12 cellular contexts compared by ENCODE assay signal in genomic region chr17:78976907-78977680, GRCh38. TPM values are rescaled to one million over a fixed set of nuclear protein-coding genes. Genes with fewer than 3 reads are reported as not detected.
A peak's percentile ranks its signal among the peaks of the same experiment; 100 is the strongest.
DNase-seq lines count a peak whose midpoint lies in the region; ATAC-seq and TF ChIP-seq lines count a peak whose summit lies in the region.
"Had no signal": no experiment of that assay in that cellular context is flagged by ENCODE, and none has a peak within 500 bp of the region (broad histone marks: within the 10 kb centered on the region; RNA-seq: fewer than 3 reads in every experiment).

No MANE protein-coding gene starts in this region.

- H3K36me3 ChIP-seq in upper lobe of left lung: peaks cover 0 to 6% (median 2%) of the 10 kb centered on the region in 4 donors

- no peaks in the 10 kb centered on the region for H3K36me3 Mint-ChIP-seq in activated naive CD8-positive, alpha-beta T cell treated with anti-CD3 and anti-CD28 coated beads, Interleukin-2, amount 50 U/mL, for 24 hours (ENCODE audit: low read depth)
- H3K36me3 Mint-ChIP-seq in memory B cell: no peaks in the 10 kb centered on the region

- H3K27ac Mint-ChIP-seq in activated naive CD8-positive, alpha-beta T cell treated with anti-CD3 and anti-CD28 coated beads, Interleukin-2, amount 50 U/mL, for 24 hours: peak overlapping the region; percentile 1
- H3K27ac Mint-ChIP-seq in memory B cell: no peak overlapping the region

- peak overlapping the region; percentile 48 to 84 (median 66) for H3K27ac ChIP-seq in upper lobe of left lung

- 80 to 81% methylated on average over 7 to 20 of the region's 20 CpGs for WGBS in upper lobe of left lung, 2 donors

- no peak overlapping the region for H3K4me3 ChIP-seq in upper lobe of left lung

- H3K4me1 Mint-ChIP-seq in activated naive CD8-positive, alpha-beta T cell treated with anti-CD3 and anti-CD28 coated beads, Interleukin-2, amount 50 U/mL, for 24 hours: peaks cover 13% of the 10 kb centered on the region
- H3K4me1 Mint-ChIP-seq in memory B cell: peaks cover 17% of the 10 kb centered on the region

- no peak overlapping the region for H3K4me3 Mint-ChIP-seq in activated naive CD8-positive, alpha-beta T cell treated with anti-CD3 and anti-CD28 coated beads, Interleukin-2, amount 50 U/mL, for 24 hours
- peak overlapping the region; percentile 65 for H3K4me3 Mint-ChIP-seq in memory B cell

- DNase-seq in Right ventricle myocardium inferior (ENCODE audit: missing footprints) (peak; percentile 57), cardiac septum (ENCODE audit: low spot score) (no peak), memory B cell (ENCODE audit: low spot score in 2 of 2) (peak in 1 of 2 donors; percentile 36), upper lobe of left lung (no peak), OCI-M1 (lab: John Stamatoyannopoulos, UW) (no peak), NK-92 (lab: John Stamatoyannopoulos, UW; ENCODE audit: unreplicated experiment) (no peak), islet precursor cell (no peak)
- DNase-seq in activated naive CD8-positive, alpha-beta T cell treated with anti-CD3 and anti-CD28 coated beads, Interleukin-2, amount 50 U/mL, for 24 hours: no peak
- DNase-seq: activated T-cell treated with anti-CD3 and anti-CD28 coated beads for 4 hours, NCI-H1105 treated with DMSO at 0.1 percent for 48 hours, NCI-H82 had no signal

- H3K9me3 ChIP-seq in upper lobe of left lung: no peaks in the 10 kb centered on the region

- no peak for TF ChIP-seq POLR2A in upper lobe of left lung (IDR thresholded peaks at IDR 0.05)

- no peak for ATAC-seq in Right ventricle myocardium inferior
- no peak for ATAC-seq in activated naive CD8-positive, alpha-beta T cell treated with anti-CD3 and anti-CD28 coated beads, Interleukin-2, amount 50 U/mL, for 24 hours
- ATAC-seq in memory B cell (ENCODE audit: low read depth): peak; percentile 92
- ATAC-seq in upper lobe of left lung (ENCODE audit: low FRiP score in 2 of 2): no peak

- H3K27me3 Mint-ChIP-seq in activated naive CD8-positive, alpha-beta T cell treated with anti-CD3 and anti-CD28 coated beads, Interleukin-2, amount 50 U/mL, for 24 hours: no peaks in the 10 kb centered on the region
- peaks cover 1% of the 10 kb centered on the region for H3K27me3 Mint-ChIP-seq in memory B cell

- intact Hi-C loops in Right ventricle myocardium inferior (cut with DNase I): loop anchor here (10.0 kb wide), 1 partner anchor 252 kb away; no protein-coding TSS in a partner anchor
- intact Hi-C loops in cardiac septum (cut with DNase I): no loop called here

- no peaks in the 10 kb centered on the region for H3K9me3 Mint-ChIP-seq in activated naive CD8-positive, alpha-beta T cell treated with anti-CD3 and anti-CD28 coated beads, Interleukin-2, amount 50 U/mL, for 24 hours
- no peaks in the 10 kb centered on the region for H3K9me3 Mint-ChIP-seq in memory B cell

- TF ChIP-seq CTCF in upper lobe of left lung (IDR thresholded peaks at IDR 0.05): no peak

- no peaks in the 10 kb centered on the region for H3K27me3 ChIP-seq in upper lobe of left lung

- no peak for TF ChIP-seq EP300 in upper lobe of left lung (IDR thresholded peaks at IDR 0.05)

- H3K4me1 ChIP-seq in upper lobe of left lung: peaks cover 33 to 58% (median 52%) of the 10 kb centered on the region in 4 donors

RNA-seq across cellular contexts. Expression of gene LGALS3BP, which starts 2.6 kb away (rescaled TPM):
- 611 TPM for total RNA-seq in Right ventricle myocardium inferior
- total RNA-seq in cardiac septum: 312 TPM
- 1,000 to 10,000 TPM in 1 of 6 donors, 100 to 1,000 TPM in 5; 257 to 1,111 (median 533) TPM for total RNA-seq in upper lobe of left lung

RNA-seq across cellular contexts. Expression of gene CANT1, which starts 32.5 kb away (rescaled TPM):
- total RNA-seq in Right ventricle myocardium inferior: 31.1 TPM
- total RNA-seq in cardiac septum: 25.2 TPM
- 10 to 100 TPM; 19.5 to 77.8 (median 38.6) TPM for total RNA-seq in upper lobe of left lung

RNA-seq across cellular contexts. Expression of gene C1QTNF1, which starts 46.9 kb away (rescaled TPM):
- total RNA-seq in Right ventricle myocardium inferior: 240 TPM
- total RNA-seq in cardiac septum: 92.9 TPM
- 10 to 100 TPM in 4 of 6 donors, 1 to 10 TPM in 2; 9.3 to 30.4 (median 14.1) TPM for total RNA-seq in upper lobe of left lung
- total RNA-seq: T-helper 1 cell treated with Interleukin-12 subunit alpha and Interleukin-12 subunit beta and Interleukin-4 antibody, amounts not matched to agents 30 ng/mL and 1 ng/mL, for 36 hours had no signal

RNA-seq across cellular contexts. Expression of gene TIMP2, which starts 51.9 kb away (rescaled TPM):
- total RNA-seq in Right ventricle myocardium inferior: 138 TPM
- 95.5 TPM for total RNA-seq in cardiac septum
- total RNA-seq in upper lobe of left lung: 100 to 1,000 TPM in 4 of 6 donors, 10 to 100 TPM in 2; 60.8 to 313 (median 145) TPM
